8 cellular contexts compared by ENCODE assay signal in genomic region chr2:69305712-69306611, GRCh38.
DNase-seq lines count a peak whose midpoint lies in the region; ATAC-seq, FAIRE-seq and TF ChIP-seq lines count a peak whose summit lies in the region.

No MANE protein-coding gene starts in this region.

- peaks cover 44% of the 10 kb centered on the region for H3K4me1 ChIP-seq in adipocyte (ENCODE audit: control insufficient read depth, insufficient read depth, low read length)
- H3K4me1 ChIP-seq in kidney (ENCODE audit: control insufficient read depth in 1 of 2, insufficient read depth in 1 of 2, low read depth in 1 of 2, low read length in 2 of 2) = peaks cover 0 to 13% of the 10 kb centered on the region in 2 donors
- peaks cover 9% of the 10 kb centered on the region for H3K4me1 ChIP-seq in testis

- WGBS in testis, 2 donors = 8 to 11% methylated on average over 26 to 32 of the region's 32 CpGs

- FAIRE-seq in kidney (lab: Jason Lieb, UNC) = no peak

- H3K9me3 ChIP-seq in adipocyte (ENCODE audit: control insufficient read depth, low read length) (peaks cover 7% of the 10 kb centered on the region), kidney (ENCODE audit: control insufficient read depth in 1 of 2, low read length in 2 of 2) (no peaks in the 10 kb centered on the region), testis (no peaks in the 10 kb centered on the region)

- DNase-seq in NOMO-1 treated with DMSO at 0.1 percent for 48 hours (lab: John Stamatoyannopoulos, UW; ENCODE audit: unreplicated experiment) (peak; percentile 8), NOMO-1 treated with dmso at 0.1 percent for 144 hours (lab: John Stamatoyannopoulos, UW; ENCODE audit: unreplicated experiment) (no peak), adipocyte (ENCODE audit: low read depth) (no peak), kidney (no peak), testis (peak; percentile 27), NCI-H446 treated with DMSO at 0.1 percent for 48 hours (lab: John Stamatoyannopoulos, UW) (no peak), amygdala (lab: John Stamatoyannopoulos, UW) (no peak)

- no peak for ATAC-seq in GM18907 (IDR thresholded peaks at IDR 0.05; ENCODE audit: unreplicated experiment)

- no peaks in the 10 kb centered on the region for H3K36me3 ChIP-seq in adipocyte (ENCODE audit: control insufficient read depth, insufficient read depth, low read length, severe bottlenecking)
- H3K36me3 ChIP-seq in kidney (ENCODE audit: control insufficient read depth in 1 of 2, insufficient read depth in 2 of 2, low read length in 2 of 2) = no peaks in the 10 kb centered on the region
- no peaks in the 10 kb centered on the region for H3K36me3 ChIP-seq in testis (ENCODE audit: low read depth, missing control alignments)

- no peak for TF ChIP-seq POLR2A in testis (IDR thresholded peaks at IDR 0.05)

- intact Hi-C loops in kidney (cut with DNase I) = no loop called here
- intact Hi-C loops in testis (cut with DNase I; ENCODE audit: low total_unique reads) = loop anchor here (2.0 kb wide), 1 partner anchor 293 kb away; the partner anchor contains the start of gene ANTXR1

- H3K9ac ChIP-seq in adipocyte (ENCODE audit: low read length) (peak overlapping the region; percentile 84), kidney (ENCODE audit: low read length in 2 of 2) (no peak overlapping the region)

- H3K27ac ChIP-seq in kidney (ENCODE audit: low read depth in 2 of 2, low read length in 2 of 2) (peak overlapping the region in 1 of 2 donors; percentile 28), testis (peak overlapping the region; percentile 26 to 76)

- H3K27me3 ChIP-seq in adipocyte (replicated peaks; ENCODE audit: control insufficient read depth, insufficient read depth, low read length) = no peaks in the 10 kb centered on the region
- H3K27me3 ChIP-seq in testis = no peaks in the 10 kb centered on the region

- TF ChIP-seq CTCF in kidney (IDR thresholded peaks at IDR 0.05; ENCODE audit: borderline replicate concordance, extremely low read depth, insufficient read depth) = no peak
- no peak for TF ChIP-seq CTCF in testis (IDR thresholded peaks at IDR 0.05)

- H3K4me3 ChIP-seq in adipocyte (ENCODE audit: low read length) = peak overlapping the region; percentile 82
- peak overlapping the region; percentile 18 to 64 for H3K4me3 ChIP-seq in kidney (ENCODE audit: low read length in 2 of 2)
- peak overlapping the region; percentile 53 to 60 for H3K4me3 ChIP-seq in testis

Comparison
In these comparisons a context has a peak if more than half of its experiments do, and no peak if none do; other contexts are left out.
1. DNase-seq: peak in NOMO-1 treated with DMSO at 0.1 percent for 48 hours (single experiment) and testis (single experiment); none in NOMO-1 treated with dmso at 0.1 percent for 144 hours (single experiment), adipocyte (single experiment), kidney (single experiment), NCI-H446 treated with DMSO at 0.1 percent for 48 hours (single experiment) and amygdala (0 of 56).
2. Peak in every context shown above with its lines, with median percentiles within 50 percentile points of each other: H3K4me3 ChIP-seq.